ENCODE assay signal across 17 cellular contexts in the genomic region with DNA sequence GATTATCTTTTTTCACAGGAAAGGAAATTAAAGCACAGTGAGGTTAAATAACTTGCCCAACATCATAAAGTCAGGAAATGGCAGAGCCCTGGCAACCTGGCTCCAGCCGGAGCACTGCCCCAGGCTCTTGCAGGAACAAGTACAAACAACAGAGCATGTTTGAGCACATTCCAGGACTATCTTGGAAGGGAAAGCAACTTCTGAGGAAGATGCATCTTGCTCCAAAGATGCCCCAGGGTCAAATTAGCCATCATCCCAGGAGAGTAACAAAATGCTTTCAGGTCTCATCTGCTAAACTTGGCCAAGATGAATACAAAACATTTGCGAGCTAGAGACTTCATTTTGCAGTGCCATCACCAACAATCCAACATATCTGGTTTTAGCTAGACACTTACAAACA.
"Had no signal": no experiment of that assay in that cellular context is flagged by ENCODE, and none has a peak within 500 bp of the region (broad histone marks: within the 10 kb centered on the region; RNA-seq: fewer than 3 reads in every experiment).

No MANE protein-coding gene starts in this region.

- H3K9me3 ChIP-seq: ascending aorta, mucosa of descending colon, suprapubic skin, upper lobe of right lung had no signal

- H3K36me3 ChIP-seq: ascending aorta, suprapubic skin, upper lobe of right lung had no signal

- H3K36me3 Mint-ChIP-seq: activated CD4-positive, alpha-beta memory T cell treated with anti-CD3 and anti-CD28 coated beads for 36 hours; natural killer cell had no signal

- H3K9me3 Mint-ChIP-seq: activated CD4-positive, alpha-beta memory T cell treated with anti-CD3 and anti-CD28 coated beads for 36 hours; activated T-helper 1 cell treated with anti-CD3 and anti-CD28 coated beads, Interleukin-12 subunit alpha, Interleukin-12 subunit beta, Interleukin-2, Interleukin-4 antibody, amounts not matched to agents 30 ng/mL and 10 ng/mL and 1 ng/mL, durations not matched to agents 14 hours and 24 hours and 36 hours; natural killer cell; T-helper 1 cell treated with Interleukin-12 subunit alpha and Interleukin-12 subunit beta and Interleukin-4 antibody, amounts not matched to agents 30 μg/mL and 1 μg/mL, for 36 hours had no signal

- ATAC-seq: activated naive CD8-positive, alpha-beta T cell treated with anti-CD3 and anti-CD28 coated beads, Interleukin-2, amount 50 U/mL, for 24 hours; mucosa of descending colon; natural killer cell; stimulated activated naive CD8-positive, alpha-beta T cell treated with anti-CD3 and anti-CD28 coated beads, Interleukin-15, Interleukin-2, amounts not matched to agents 100 U/mL and 50 U/mL, for 24 hours; upper lobe of right lung had no signal

- H3K27ac Mint-ChIP-seq: activated CD4-positive, alpha-beta memory T cell treated with anti-CD3 and anti-CD28 coated beads for 36 hours; activated naive CD8-positive, alpha-beta T cell treated with anti-CD3 and anti-CD28 coated beads, Interleukin-2, amount 50 U/mL, for 24 hours; activated T-helper 1 cell treated with anti-CD3 and anti-CD28 coated beads, Interleukin-12 subunit alpha, Interleukin-12 subunit beta, Interleukin-2, Interleukin-4 antibody, amounts not matched to agents 30 ng/mL and 10 ng/mL and 1 ng/mL, durations not matched to agents 14 hours and 24 hours and 36 hours; natural killer cell; T-helper 1 cell treated with Interleukin-12 subunit alpha and Interleukin-12 subunit beta and Interleukin-4 antibody, amounts not matched to agents 30 μg/mL and 1 μg/mL, for 36 hours had no signal

- H3K27me3 Mint-ChIP-seq: activated CD4-positive, alpha-beta memory T cell treated with anti-CD3 and anti-CD28 coated beads for 36 hours; activated naive CD8-positive, alpha-beta T cell treated with anti-CD3 and anti-CD28 coated beads, Interleukin-2, amount 50 U/mL, for 24 hours had no signal

- H3K4me1 Mint-ChIP-seq: activated naive CD8-positive, alpha-beta T cell treated with anti-CD3 and anti-CD28 coated beads, Interleukin-2, amount 50 U/mL, for 24 hours; natural killer cell had no signal

- H3K4me1 ChIP-seq: ascending aorta, upper lobe of right lung had no signal

- H3K4me3 Mint-ChIP-seq: activated CD4-positive, alpha-beta memory T cell treated with anti-CD3 and anti-CD28 coated beads for 36 hours; activated naive CD8-positive, alpha-beta T cell treated with anti-CD3 and anti-CD28 coated beads, Interleukin-2, amount 50 U/mL, for 24 hours; activated T-helper 1 cell treated with anti-CD3 and anti-CD28 coated beads, Interleukin-12 subunit alpha, Interleukin-12 subunit beta, Interleukin-2, Interleukin-4 antibody, amounts not matched to agents 30 ng/mL and 10 ng/mL and 1 ng/mL, durations not matched to agents 14 hours and 24 hours and 36 hours; natural killer cell; T-helper 1 cell treated with Interleukin-12 subunit alpha and Interleukin-12 subunit beta and Interleukin-4 antibody, amounts not matched to agents 30 μg/mL and 1 μg/mL, for 36 hours had no signal

- H3K27me3 ChIP-seq: ascending aorta, suprapubic skin, upper lobe of right lung had no signal

- H3K27ac ChIP-seq: ascending aorta, upper lobe of right lung had no signal

- H3K4me3 ChIP-seq: ascending aorta, mucosa of descending colon, suprapubic skin, upper lobe of right lung had no signal

- DNase-seq: activated CD4-positive, alpha-beta memory T cell treated with anti-CD3 and anti-CD28 coated beads for 36 hours; activated CD8-positive, alpha-beta memory T cell treated with anti-CD3 and anti-CD28 coated beads, Interleukin-2, amount 50 U/mL, for 4 hours; activated naive CD4-positive, alpha-beta T cell; activated naive CD8-positive, alpha-beta T cell treated with anti-CD3 and anti-CD28 coated beads, Interleukin-2, amount 50 U/mL, for 24 hours; caudate nucleus; effector memory CD4-positive, alpha-beta T cell; foreskin fibroblast; mucosa of descending colon; natural killer cell; stimulated activated CD4-positive, alpha-beta T cell treated with anti-CD3 and anti-CD28 coated beads, Interleukin-4, amount 100 ng/mL, for 1 hour; stimulated activated CD8-positive, alpha-beta memory T cell treated with anti-CD3 and anti-CD28 coated beads, Interleukin-4, amount 100 ng/mL, for 48 hours; stimulated activated naive CD8-positive, alpha-beta T cell treated with anti-CD3 and anti-CD28 coated beads, Interleukin-15, Interleukin-2, amounts not matched to agents 100 U/mL and 50 U/mL, for 24 hours; upper lobe of right lung had no signal
